ENCODE assay signal across 8 cellular contexts in genomic region chr19:40348125-40348913, GRCh38. TPM values are rescaled to one million over a fixed set of nuclear protein-coding genes. Genes with fewer than 3 reads are reported as not detected.
A peak's percentile ranks its signal among the peaks of the same experiment; 100 is the strongest.
DNase-seq lines count a peak whose midpoint lies in the region; ATAC-seq lines count a peak whose summit lies in the region.

TSS of gene C19orf47 (minus strand) at chr19:40348397. CDS start at chr19:40341857, 6,540 bp downstream.
TSS of gene PLD3 (plus strand) at chr19:40348695. CDS start at chr19:40366484, 17,789 bp downstream.

- H3K4me3 Mint-ChIP-seq in effector memory CD8-positive, alpha-beta T cell = peak within 1 kb of the TSS; percentile 73 to 86
- peak within 1 kb of the TSS; percentile 85 for H3K4me3 Mint-ChIP-seq in memory B cell

- H3K9me3 Mint-ChIP-seq in effector memory CD8-positive, alpha-beta T cell = no peaks in the 10 kb centered on the region
- H3K9me3 Mint-ChIP-seq in memory B cell = no peaks in the 10 kb centered on the region

- no peaks in the 10 kb centered on the region for H3K27me3 Mint-ChIP-seq in effector memory CD8-positive, alpha-beta T cell
- no peaks in the 10 kb centered on the region for H3K27me3 Mint-ChIP-seq in memory B cell

- DNase-seq in COLO668 (lab: John Stamatoyannopoulos, UW; ENCODE audit: unreplicated experiment) (peak; percentile 99), HT1080 (ENCODE audit: low read depth) (peak; percentile 99), NOMO-1 treated with DMSO at 0.1 percent for 48 hours (lab: John Stamatoyannopoulos, UW; ENCODE audit: unreplicated experiment) (peak; percentile 99), memory B cell (ENCODE audit: low spot score in 2 of 2) (peak; percentile 91 to 96)
- peak; percentile 95 to 99 for DNase-seq in activated CD8-positive, alpha-beta memory T cell treated with anti-CD3 and anti-CD28 coated beads for 4 hours (ENCODE audit: low read depth in 2 of 2)
- DNase-seq in effector memory CD8-positive, alpha-beta T cell = peak; percentile 94 to 97 (median 97)
- DNase-seq in stimulated activated CD8-positive, alpha-beta memory T cell treated with anti-CD3 and anti-CD28 coated beads, Interleukin-12 subunit alpha, Interleukin-12 subunit beta, amount 100 ng/mL, for 24 hours (ENCODE audit: extremely low read depth) = peak; percentile 99

- peaks cover 4% of the 10 kb centered on the region for H3K36me3 Mint-ChIP-seq in effector memory CD8-positive, alpha-beta T cell (ENCODE audit: insufficient read depth)
- peaks cover 4% of the 10 kb centered on the region for H3K36me3 Mint-ChIP-seq in memory B cell

- peak; percentile 92 for ATAC-seq in GM21360 (IDR thresholded peaks at IDR 0.05; ENCODE audit: unreplicated experiment)
- ATAC-seq in effector memory CD8-positive, alpha-beta T cell (replicated peaks) = peak; percentile 95
- peak; percentile 95 for ATAC-seq in memory B cell (ENCODE audit: low read depth)

- peak within 1 kb of the TSS; percentile 87 to 94 for H3K27ac Mint-ChIP-seq in effector memory CD8-positive, alpha-beta T cell
- H3K27ac Mint-ChIP-seq in memory B cell = peak within 1 kb of the TSS; percentile 73

- peaks cover 23 to 30% of the 10 kb centered on the region in 2 donors for H3K4me1 Mint-ChIP-seq in effector memory CD8-positive, alpha-beta T cell (ENCODE audit: low read depth in 2 of 2)
- H3K4me1 Mint-ChIP-seq in memory B cell = peaks cover 16% of the 10 kb centered on the region

RNA-seq across cellular contexts. Expression of gene C19orf47, which starts in this region (rescaled TPM):
- 21.3 and 24.3 TPM in 2 replicates for total RNA-seq in HT1080 (2014; rRNA removed; shearing (Covaris generic))
- 14.8 and 16.0 TPM in 2 replicates for polyA plus RNA-seq in HT1080 (2015; cell fraction: cytosol; rRNA removed)
- polyA plus RNA-seq in HT1080 (2015; cell fraction: nucleus; rRNA removed) = 8.5 and 12.8 TPM in 2 replicates

RNA-seq across cellular contexts. Expression of gene PLD3, which starts in this region (rescaled TPM):
- 83.6 and 104 TPM in 2 replicates for total RNA-seq in HT1080 (2014; rRNA removed; shearing (Covaris generic))
- 125 and 137 TPM in 2 replicates for polyA plus RNA-seq in HT1080 (2015; cell fraction: cytosol; rRNA removed)
- polyA plus RNA-seq in HT1080 (2015; cell fraction: nucleus; rRNA removed) = 111 and 157 TPM in 2 replicates

Comparison
In these comparisons a context has a peak if more than half of its experiments do, and no peak if none do; other contexts are left out.
1. Peak in every context shown above with its lines: DNase-seq and ATAC-seq.